ENCODE assay signal across 35 cellular contexts in genomic region chr1:169180167-169180566, GRCh38.
"Had no signal": no experiment of that assay in that cellular context is flagged by ENCODE, and none has a peak within 500 bp of the region (broad histone marks: within the 10 kb centered on the region; RNA-seq: fewer than 3 reads in every experiment).

No MANE protein-coding gene starts in this region.

- H3K27me3 ChIP-seq: ascending aorta, cardiac muscle cell had no signal

- DNase-seq: activated B cell treated with CpG ODN at 0.5 μM for 24 hours; activated CD4-positive, alpha-beta memory T cell treated with anti-CD3 and anti-CD28 coated beads, Interleukin-2, amount 10 ng/mL, durations not matched to agents 7 days and 5 days; activated CD4-positive, alpha-beta T cell treated with anti-CD3 and anti-CD28 coated beads for 4 hours; activated CD4-positive, alpha-beta T cell treated with anti-CD3 and anti-CD28 coated beads, Interleukin-2, amount 10 ng/mL, durations not matched to agents 24 days and 14 days; activated CD4-positive, alpha-beta T cell treated with anti-CD3 and anti-CD28 coated beads, Interleukin-2, amount 50 U/mL, for 48 hours; activated CD4-positive, CD25-positive, alpha-beta regulatory T cell treated with anti-CD3 and anti-CD28 coated beads, Interleukin-2, amount 50 U/mL, for 72 hours; activated CD8-positive, alpha-beta memory T cell treated with anti-CD3 and anti-CD28 coated beads for 24 hours; activated CD8-positive, alpha-beta memory T cell treated with anti-CD3 and anti-CD28 coated beads, Interleukin-2, amount 10 ng/mL, durations not matched to agents 7 days and 5 days; activated CD8-positive, alpha-beta memory T cell treated with anti-CD3 and anti-CD28 coated beads, Interleukin-2, amount 50 U/mL, for 48 hours; activated CD8-positive, alpha-beta T cell treated with anti-CD3 and anti-CD28 coated beads, Interleukin-2, amount 10 ng/mL, durations not matched to agents 7 days and 5 days; activated effector memory CD4-positive, alpha-beta T cell treated with Interleukin-2 at 50 U/mL for 16 hours; activated gamma-delta T cell; activated naive CD4-positive, alpha-beta T cell treated with anti-CD3 and anti-CD28 coated beads, Interleukin-2, amount 10 ng/mL, durations not matched to agents 7 days and 5 days; activated naive CD4-positive, alpha-beta T cell treated with Interleukin-2 at 50 U/mL for 16 hours; activated naive CD8-positive, alpha-beta T cell treated with anti-CD3 and anti-CD28 coated beads, Interleukin-2, amount 10 ng/mL, durations not matched to agents 7 days and 5 days; activated naive CD8-positive, alpha-beta T cell treated with anti-CD3 and anti-CD28 coated beads, Interleukin-2, amount 50 U/mL, for 24 hours; activated T-cell treated with anti-CD3 and anti-CD28 coated beads, Interleukin-2, amount 50 U/mL, for 24 hours; activated T-cell treated with anti-CD3 and anti-CD28 coated beads, Interleukin-2, amount 50 U/mL, for 48 hours; amygdala; anterior cingulate cortex; caudate nucleus; cerebellar nuclear complex; T-helper 2 cell; T-helper 9 cell had no signal

- H3K27me3 Mint-ChIP-seq: activated B cell treated with CpG ODN at 0.5 μM for 24 hours; activated CD4-positive, alpha-beta memory T cell treated with anti-CD3 and anti-CD28 coated beads, Interleukin-2, amount 10 ng/mL, durations not matched to agents 7 days and 5 days; activated CD4-positive, alpha-beta T cell treated with anti-CD3 and anti-CD28 coated beads, Interleukin-2, amount 10 ng/mL, durations not matched to agents 24 days and 14 days; activated CD8-positive, alpha-beta memory T cell treated with anti-CD3 and anti-CD28 coated beads, Interleukin-2, amount 10 ng/mL, durations not matched to agents 7 days and 5 days; activated naive CD4-positive, alpha-beta T cell treated with anti-CD3 and anti-CD28 coated beads, Interleukin-2, amount 50 U/mL, for 24 hours; activated naive CD8-positive, alpha-beta T cell; activated naive CD8-positive, alpha-beta T cell treated with anti-CD3 and anti-CD28 coated beads, Interleukin-2, amount 10 ng/mL, durations not matched to agents 7 days and 5 days; activated naive CD8-positive, alpha-beta T cell treated with anti-CD3 and anti-CD28 coated beads, Interleukin-2, amount 50 U/mL, for 24 hours; activated T-cell treated with anti-CD3 and anti-CD28 coated beads, Interleukin-2, amount 50 U/mL, for 24 hours; brain; central memory CD8-positive, alpha-beta T cell had no signal

- H3K4me3 ChIP-seq: ascending aorta, cardiac muscle cell had no signal

- H3K36me3 Mint-ChIP-seq: activated naive CD4-positive, alpha-beta T cell treated with anti-CD3 and anti-CD28 coated beads, Interleukin-2, amount 10 ng/mL, durations not matched to agents 7 days and 5 days had no signal

- H3K4me1 ChIP-seq: ascending aorta had no signal

- H3K27ac ChIP-seq: ascending aorta, cardiac muscle cell, VCaP had no signal

- FAIRE-seq: bronchial epithelial cell had no signal

- ATAC-seq: activated CD8-positive, alpha-beta memory T cell treated with anti-CD3 and anti-CD28 coated beads, Interleukin-2, amount 10 ng/mL, durations not matched to agents 7 days and 5 days; activated CD8-positive, alpha-beta T cell treated with anti-CD3 and anti-CD28 coated beads, Interleukin-2, amount 10 ng/mL, durations not matched to agents 7 days and 5 days; activated naive CD8-positive, alpha-beta T cell treated with anti-CD3 and anti-CD28 coated beads, Interleukin-2, amount 50 U/mL, for 24 hours had no signal

- H3K9me3 Mint-ChIP-seq: activated CD4-positive, alpha-beta memory T cell treated with anti-CD3 and anti-CD28 coated beads, Interleukin-2, amount 10 ng/mL, durations not matched to agents 7 days and 5 days; activated naive CD4-positive, alpha-beta T cell treated with anti-CD3 and anti-CD28 coated beads, Interleukin-2, amount 10 ng/mL, durations not matched to agents 7 days and 5 days; activated naive CD4-positive, alpha-beta T cell treated with anti-CD3 and anti-CD28 coated beads, Interleukin-2, amount 50 U/mL, for 24 hours; activated naive CD8-positive, alpha-beta T cell treated with anti-CD3 and anti-CD28 coated beads, Interleukin-2, amount 50 U/mL, for 24 hours; activated T-helper 2 cell treated with anti-CD3 and anti-CD28 coated beads, Interferon-gamma antibody, Interleukin-2, Interleukin-4, amounts not matched to agents 10 μg/mL and 5 μg/mL and 100 μg/mL, durations not matched to agents 14 hours and 24 hours and 36 hours; central memory CD8-positive, alpha-beta T cell; T-helper 1 cell treated with Interleukin-12 subunit alpha and Interleukin-12 subunit beta and Interleukin-4 antibody, amounts not matched to agents 30 μg/mL and 1 μg/mL, for 36 hours; T-helper 2 cell treated with Interferon-gamma antibody and Interleukin-4, amounts not matched to agents 5 μg/mL and 100 μg/mL, for 36 hours had no signal

- H3K27ac Mint-ChIP-seq: activated B cell treated with CpG ODN at 0.5 μM for 24 hours; activated CD4-positive, alpha-beta memory T cell treated with anti-CD3 and anti-CD28 coated beads, Interleukin-2, amount 10 ng/mL, durations not matched to agents 7 days and 5 days; activated CD4-positive, alpha-beta T cell treated with anti-CD3 and anti-CD28 coated beads, Interleukin-2, amount 10 ng/mL, durations not matched to agents 24 days and 14 days; activated CD8-positive, alpha-beta memory T cell treated with anti-CD3 and anti-CD28 coated beads, Interleukin-2, amount 10 ng/mL, durations not matched to agents 7 days and 5 days; activated CD8-positive, alpha-beta T cell treated with anti-CD3 and anti-CD28 coated beads, Interleukin-2, amount 10 ng/mL, durations not matched to agents 7 days and 5 days; activated naive CD4-positive, alpha-beta T cell treated with anti-CD3 and anti-CD28 coated beads, Interleukin-2, amount 10 ng/mL, durations not matched to agents 7 days and 5 days; activated naive CD4-positive, alpha-beta T cell treated with anti-CD3 and anti-CD28 coated beads, Interleukin-2, amount 50 U/mL, for 24 hours; activated naive CD8-positive, alpha-beta T cell; activated naive CD8-positive, alpha-beta T cell treated with anti-CD3 and anti-CD28 coated beads, Interleukin-2, amount 10 ng/mL, durations not matched to agents 7 days and 5 days; activated naive CD8-positive, alpha-beta T cell treated with anti-CD3 and anti-CD28 coated beads, Interleukin-2, amount 50 U/mL, for 24 hours; activated T-cell treated with anti-CD3 and anti-CD28 coated beads, Interleukin-2, amount 50 U/mL, for 24 hours; activated T-helper 2 cell treated with anti-CD3 and anti-CD28 coated beads, Interferon-gamma antibody, Interleukin-2, Interleukin-4, amounts not matched to agents 10 μg/mL and 5 μg/mL and 100 μg/mL, durations not matched to agents 14 hours and 24 hours and 36 hours; brain; T-helper 1 cell treated with Interleukin-12 subunit alpha and Interleukin-12 subunit beta and Interleukin-4 antibody, amounts not matched to agents 30 μg/mL and 1 μg/mL, for 36 hours; T-helper 2 cell treated with Interferon-gamma antibody and Interleukin-4, amounts not matched to agents 5 μg/mL and 100 μg/mL, for 36 hours had no signal

- H3K4me3 Mint-ChIP-seq: activated B cell treated with CpG ODN at 0.5 μM for 24 hours; activated CD4-positive, alpha-beta memory T cell treated with anti-CD3 and anti-CD28 coated beads, Interleukin-2, amount 10 ng/mL, durations not matched to agents 7 days and 5 days; activated CD4-positive, alpha-beta T cell treated with anti-CD3 and anti-CD28 coated beads, Interleukin-2, amount 10 ng/mL, durations not matched to agents 24 days and 14 days; activated CD8-positive, alpha-beta memory T cell treated with anti-CD3 and anti-CD28 coated beads, Interleukin-2, amount 10 ng/mL, durations not matched to agents 7 days and 5 days; activated CD8-positive, alpha-beta T cell treated with anti-CD3 and anti-CD28 coated beads, Interleukin-2, amount 10 ng/mL, durations not matched to agents 7 days and 5 days; activated naive CD4-positive, alpha-beta T cell treated with anti-CD3 and anti-CD28 coated beads, Interleukin-2, amount 10 ng/mL, durations not matched to agents 7 days and 5 days; activated naive CD4-positive, alpha-beta T cell treated with anti-CD3 and anti-CD28 coated beads, Interleukin-2, amount 50 U/mL, for 24 hours; activated naive CD8-positive, alpha-beta T cell; activated naive CD8-positive, alpha-beta T cell treated with anti-CD3 and anti-CD28 coated beads, Interleukin-2, amount 10 ng/mL, durations not matched to agents 7 days and 5 days; activated naive CD8-positive, alpha-beta T cell treated with anti-CD3 and anti-CD28 coated beads, Interleukin-2, amount 50 U/mL, for 24 hours; activated T-cell treated with anti-CD3 and anti-CD28 coated beads, Interleukin-2, amount 50 U/mL, for 24 hours; brain; central memory CD8-positive, alpha-beta T cell; T-helper 1 cell treated with Interleukin-12 subunit alpha and Interleukin-12 subunit beta and Interleukin-4 antibody, amounts not matched to agents 30 μg/mL and 1 μg/mL, for 36 hours; T-helper 2 cell treated with Interferon-gamma antibody and Interleukin-4, amounts not matched to agents 5 μg/mL and 100 μg/mL, for 36 hours had no signal

- H3K36me3 ChIP-seq: ascending aorta, cardiac muscle cell had no signal

- H3K4me1 Mint-ChIP-seq: activated B cell treated with CpG ODN at 0.5 μM for 24 hours; activated CD4-positive, alpha-beta memory T cell treated with anti-CD3 and anti-CD28 coated beads, Interleukin-2, amount 10 ng/mL, durations not matched to agents 7 days and 5 days; activated CD4-positive, alpha-beta T cell treated with anti-CD3 and anti-CD28 coated beads, Interleukin-2, amount 10 ng/mL, durations not matched to agents 24 days and 14 days; activated CD8-positive, alpha-beta memory T cell treated with anti-CD3 and anti-CD28 coated beads, Interleukin-2, amount 10 ng/mL, durations not matched to agents 7 days and 5 days; activated naive CD4-positive, alpha-beta T cell treated with anti-CD3 and anti-CD28 coated beads, Interleukin-2, amount 10 ng/mL, durations not matched to agents 7 days and 5 days; activated naive CD4-positive, alpha-beta T cell treated with anti-CD3 and anti-CD28 coated beads, Interleukin-2, amount 50 U/mL, for 24 hours; activated naive CD8-positive, alpha-beta T cell treated with anti-CD3 and anti-CD28 coated beads, Interleukin-2, amount 10 ng/mL, durations not matched to agents 7 days and 5 days; activated naive CD8-positive, alpha-beta T cell treated with anti-CD3 and anti-CD28 coated beads, Interleukin-2, amount 50 U/mL, for 24 hours; central memory CD8-positive, alpha-beta T cell had no signal

- H3K9me3 ChIP-seq: ascending aorta had no signal
